In the genomic region with DNA sequence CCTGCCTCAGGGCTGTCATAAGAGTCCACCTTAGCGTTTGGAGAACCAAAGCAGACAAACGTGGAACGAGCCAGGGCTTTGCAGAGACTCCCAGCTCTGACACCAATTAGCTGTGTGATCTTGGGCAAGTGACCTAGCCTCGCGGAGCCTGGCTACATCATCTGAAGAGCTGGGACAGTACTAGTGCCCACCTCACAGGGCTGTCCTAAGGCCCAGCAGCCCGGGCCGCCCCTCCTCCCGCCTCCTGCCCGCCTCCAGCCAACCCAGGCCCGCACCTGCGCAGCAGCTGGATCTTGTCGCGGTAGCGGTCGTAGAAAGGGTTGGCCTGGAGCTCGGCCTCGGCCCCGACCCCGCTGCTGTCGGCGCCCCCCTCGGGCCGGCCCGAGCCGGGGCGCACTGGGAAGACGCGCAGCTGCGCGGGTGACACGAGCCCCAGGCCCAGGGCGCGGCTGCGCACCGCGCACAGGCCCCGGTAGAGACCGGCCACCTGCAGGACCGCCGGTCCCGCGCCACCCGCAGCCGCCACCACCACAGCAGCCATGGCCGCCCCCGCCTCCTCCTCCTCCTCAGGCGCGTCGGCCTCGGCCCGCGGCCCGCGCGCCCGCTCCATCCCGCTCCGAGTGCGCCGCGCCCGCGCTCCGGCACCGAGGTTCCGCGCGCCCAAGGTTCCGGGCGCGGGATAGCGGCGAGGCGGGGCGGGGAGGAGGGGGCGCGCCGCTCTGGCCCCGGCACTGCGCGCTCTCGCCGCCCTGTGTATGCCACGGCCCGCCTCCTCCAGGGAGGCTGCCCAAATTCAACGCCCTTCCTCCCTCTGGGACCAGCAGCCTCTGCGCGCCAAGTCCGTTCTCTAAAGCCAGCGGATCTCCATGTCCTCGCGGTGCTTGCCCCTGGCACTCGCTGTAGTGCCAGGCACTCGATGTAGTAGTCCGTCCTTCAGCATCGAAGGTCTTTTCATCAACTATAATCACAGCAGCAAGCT, we compare ENCODE assay signal across 8 cellular contexts. TPM values are rescaled to one million over a fixed set of nuclear protein-coding genes. Genes with fewer than 3 reads are reported as not detected.
DNase-seq lines count a peak whose midpoint lies in the region; ATAC-seq and TF ChIP-seq lines count a peak whose summit lies in the region.

TSS of gene ATPAF1 (minus strand) at position 583 of the 979 bp plus-strand sequence. CDS start at position 541, 42 bp downstream.

- H3K9me3 Mint-ChIP-seq in Caco-2 (ENCODE audit: unreplicated experiment), result no peaks in the 10 kb centered on the region
- H3K9me3 Mint-ChIP-seq in activated T-helper 17 cell treated with anti-CD3 and anti-CD28 coated beads, Interleukin-2, amount 50 U/mL, for 72 hours, result no peaks in the 10 kb centered on the region
- no peaks in the 10 kb centered on the region for H3K9me3 Mint-ChIP-seq in natural killer cell treated with Interleukin-12 subunit alpha and Interleukin-12 subunit beta and Interleukin-15 and Interleukin-18, amount 100 ng/mL, for 72 hours
- no peaks in the 10 kb centered on the region for H3K9me3 Mint-ChIP-seq in stimulated activated naive CD8-positive, alpha-beta T cell treated with anti-CD3 and anti-CD28 coated beads, Interleukin-15, amount 100 ng/mL, for 72 hours

- no peak for TF ChIP-seq CTCF in Caco-2 (IDR thresholded peaks at IDR 0.05; ENCODE audit: insufficient read depth in 1 of 2, low read depth in 1 of 2, low read length in 1 of 2, severe bottlenecking in 1 of 2, unreplicated experiment in 1 of 2)
- TF ChIP-seq CTCF in fibroblast of the aortic adventitia (IDR thresholded peaks at IDR 0.05; ENCODE audit: insufficient read depth, low read length), result no peak

- H3K9me3 ChIP-seq in Caco-2 (no peaks in the 10 kb centered on the region), HUES48 (ENCODE audit: control insufficient read depth, insufficient read depth, low read length) (no peaks in the 10 kb centered on the region)

- CTCF ChIA-PET in Caco-2 (lab: Charles Lee), result interaction anchor here (0.7 kb wide), 1 partner anchor 764 kb away, joined by 4 read pairs; no protein-coding TSS in a partner anchor

- no peak within 1 kb of the TSS for H3K27ac Mint-ChIP-seq in Caco-2 (ENCODE audit: unreplicated experiment)
- H3K27ac Mint-ChIP-seq in activated T-helper 17 cell treated with anti-CD3 and anti-CD28 coated beads, Interleukin-2, amount 50 U/mL, for 72 hours, result peak within 1 kb of the TSS; percentile 70
- peak within 1 kb of the TSS; percentile 18 to 39 for H3K27ac Mint-ChIP-seq in natural killer cell treated with Interleukin-12 subunit alpha and Interleukin-12 subunit beta and Interleukin-15 and Interleukin-18, amount 100 ng/mL, for 72 hours
- peak within 1 kb of the TSS; percentile 28 to 73 for H3K27ac Mint-ChIP-seq in stimulated activated naive CD8-positive, alpha-beta T cell treated with anti-CD3 and anti-CD28 coated beads, Interleukin-15, amount 100 ng/mL, for 72 hours

- ATAC-seq in GM21367 (IDR thresholded peaks at IDR 0.05; ENCODE audit: unreplicated experiment), result peak; percentile 75
- peak; percentile 92 for ATAC-seq in activated T-helper 17 cell treated with anti-CD3 and anti-CD28 coated beads, Interleukin-2, amount 50 U/mL, for 72 hours (replicated peaks)
- ATAC-seq in natural killer cell treated with Interleukin-12 subunit alpha and Interleukin-12 subunit beta and Interleukin-15 and Interleukin-18, amount 100 ng/mL, for 72 hours, result peak; percentile 93 to 94
- peak; percentile 91 for ATAC-seq in stimulated activated naive CD8-positive, alpha-beta T cell treated with anti-CD3 and anti-CD28 coated beads, Interleukin-15, amount 100 ng/mL, for 72 hours

- H3K9ac ChIP-seq in HUES48 (ENCODE audit: low read depth, low read length), result peak within 1 kb of the TSS; percentile 84

- DNase-seq in Caco-2 (peak; percentile 58 to 65), RPMI7951 (ENCODE audit: low read depth) (peak; percentile 79), fibroblast of the aortic adventitia (ENCODE audit: low read depth) (peak; percentile 68)
- DNase-seq in natural killer cell treated with Interleukin-12 subunit alpha and Interleukin-12 subunit beta and Interleukin-15 and Interleukin-18, amount 100 ng/mL, for 72 hours (ENCODE audit: low spot score), result peak; percentile 80
- peak; percentile 69 to 70 for DNase-seq in stimulated activated naive CD8-positive, alpha-beta T cell treated with anti-CD3 and anti-CD28 coated beads, Interleukin-15, amount 100 ng/mL, for 72 hours

- H3K4me3 Mint-ChIP-seq in Caco-2 (ENCODE audit: unreplicated experiment), result no peak within 1 kb of the TSS
- no peak within 1 kb of the TSS for H3K4me3 Mint-ChIP-seq in activated T-helper 17 cell treated with anti-CD3 and anti-CD28 coated beads, Interleukin-2, amount 50 U/mL, for 72 hours
- H3K4me3 Mint-ChIP-seq in natural killer cell treated with Interleukin-12 subunit alpha and Interleukin-12 subunit beta and Interleukin-15 and Interleukin-18, amount 100 ng/mL, for 72 hours, result peak within 1 kb of the TSS; percentile 85
- H3K4me3 Mint-ChIP-seq in stimulated activated naive CD8-positive, alpha-beta T cell treated with anti-CD3 and anti-CD28 coated beads, Interleukin-15, amount 100 ng/mL, for 72 hours, result peak within 1 kb of the TSS; percentile 79 to 85

- no TSS peak for BruUV-seq in Caco-2 (replicated peaks; lab: Mats Ljungman, UMichigan)

- H3K4me3 ChIP-seq in Caco-2 (ENCODE audit: low read depth, low read length), result peak within 1 kb of the TSS; percentile 67
- peak within 1 kb of the TSS; percentile 71 for H3K4me3 ChIP-seq in HUES48 (ENCODE audit: low read depth, low read length)
- peak within 1 kb of the TSS; percentile 87 for H3K4me3 ChIP-seq in fibroblast of the aortic adventitia (ENCODE audit: low read depth, low read length)

- no peaks in the 10 kb centered on the region for H3K27me3 Mint-ChIP-seq in Caco-2 (ENCODE audit: insufficient read depth, unreplicated experiment)
- no peaks in the 10 kb centered on the region for H3K27me3 Mint-ChIP-seq in activated T-helper 17 cell treated with anti-CD3 and anti-CD28 coated beads, Interleukin-2, amount 50 U/mL, for 72 hours
- H3K27me3 Mint-ChIP-seq in natural killer cell treated with Interleukin-12 subunit alpha and Interleukin-12 subunit beta and Interleukin-15 and Interleukin-18, amount 100 ng/mL, for 72 hours, result no peaks in the 10 kb centered on the region
- H3K27me3 Mint-ChIP-seq in stimulated activated naive CD8-positive, alpha-beta T cell treated with anti-CD3 and anti-CD28 coated beads, Interleukin-15, amount 100 ng/mL, for 72 hours, result no peaks in the 10 kb centered on the region

- POLR2A ChIA-PET in Caco-2 (lab: Charles Lee), result interaction anchor here (0.5 to 0.6 kb wide), 2 partner anchors 48 to 79 kb away, joined by 3 to 7 read pairs; no protein-coding TSS in a partner anchor

- H3K4me1 ChIP-seq in Caco-2 (no peaks in the 10 kb centered on the region), HUES48 (ENCODE audit: control insufficient read depth, insufficient read depth, low read length) (peaks cover 25% of the 10 kb centered on the region)

- H3K36me3 Mint-ChIP-seq in Caco-2 (ENCODE audit: insufficient read depth, unreplicated experiment), result peaks cover 5% of the 10 kb centered on the region
- peaks cover 28% of the 10 kb centered on the region for H3K36me3 Mint-ChIP-seq in activated T-helper 17 cell treated with anti-CD3 and anti-CD28 coated beads, Interleukin-2, amount 50 U/mL, for 72 hours (ENCODE audit: low read depth)
- peaks cover 9% of the 10 kb centered on the region for H3K36me3 Mint-ChIP-seq in natural killer cell treated with Interleukin-12 subunit alpha and Interleukin-12 subunit beta and Interleukin-15 and Interleukin-18, amount 100 ng/mL, for 72 hours

- peak within 1 kb of the TSS; percentile 73 for H3K27ac ChIP-seq in HUES48 (ENCODE audit: low read depth, low read length)

- H3K36me3 ChIP-seq in Caco-2 (ENCODE audit: control insufficient read depth, insufficient read depth, low read length) (no peaks in the 10 kb centered on the region; the same call in 1 of the 2 replicates), HUES48 (ENCODE audit: control insufficient read depth, insufficient read depth, low read length) (peaks cover 18% of the 10 kb centered on the region)

- intact Hi-C loops in Caco-2 (cut with micrococcal nuclease; ENCODE audit: unreplicated experiment), result loop anchor here (5.0 kb wide), 1 partner anchor 66 kb away; the partner anchor contains the start of gene MKNK1

- H3K4me1 Mint-ChIP-seq in Caco-2 (ENCODE audit: low read depth, unreplicated experiment), result peaks cover 13% of the 10 kb centered on the region
- H3K4me1 Mint-ChIP-seq in activated T-helper 17 cell treated with anti-CD3 and anti-CD28 coated beads, Interleukin-2, amount 50 U/mL, for 72 hours, result peaks cover 15% of the 10 kb centered on the region
- peaks cover 15 to 16% of the 10 kb centered on the region in 2 donors for H3K4me1 Mint-ChIP-seq in natural killer cell treated with Interleukin-12 subunit alpha and Interleukin-12 subunit beta and Interleukin-15 and Interleukin-18, amount 100 ng/mL, for 72 hours (ENCODE audit: low read depth in 2 of 2)
- H3K4me1 Mint-ChIP-seq in stimulated activated naive CD8-positive, alpha-beta T cell treated with anti-CD3 and anti-CD28 coated beads, Interleukin-15, amount 100 ng/mL, for 72 hours, result peaks cover 16% of the 10 kb centered on the region

- no peaks in the 10 kb centered on the region for H3K27me3 ChIP-seq in Caco-2 (replicated peaks; ENCODE audit: control insufficient read depth, insufficient read depth, low read length)
- peaks cover 4% of the 10 kb centered on the region; the same call in 1 of the 2 replicates for H3K27me3 ChIP-seq in HUES48 (ENCODE audit: control insufficient read depth, insufficient read depth, low read length)

RNA-seq across cellular contexts. Expression of gene ATPAF1, which starts in this region (rescaled TPM):
- total RNA-seq in Caco-2 (2022), result 26.9 and 31.7 TPM in 2 replicates
- 67.6 and 75.1 TPM in 2 replicates for total RNA-seq in RPMI7951 (2014; rRNA removed; shearing (Covaris generic))
- total RNA-seq in activated T-helper 17 cell treated with anti-CD3 and anti-CD28 coated beads, Interleukin-2, amount 50 U/mL, for 72 hours, result 10 to 100 TPM; 33.4 to 42.6 TPM
- 49.3 and 53.5 TPM in 2 replicates for total RNA-seq in fibroblast of the aortic adventitia (ENCODE audit: low replicate concordance)
- total RNA-seq in natural killer cell treated with Interleukin-12 subunit alpha and Interleukin-12 subunit beta and Interleukin-15 and Interleukin-18, amount 100 ng/mL, for 72 hours, result 10 to 100 TPM; 34.1 to 40.9 TPM

Comparison
In these comparisons a context has a peak if more than half of its experiments do, and no peak if none do; other contexts are left out.
1. Peak in every context shown above with its lines: DNase-seq, ATAC-seq, H3K4me3 ChIP-seq and H3K27ac ChIP-seq.
2. H3K4me3 Mint-ChIP-seq: peak in natural killer cell treated with Interleukin-12 subunit alpha and Interleukin-12 subunit beta and Interleukin-15 and Interleukin-18, amount 100 ng/mL, for 72 hours (single experiment) and stimulated activated naive CD8-positive, alpha-beta T cell treated with anti-CD3 and anti-CD28 coated beads, Interleukin-15, amount 100 ng/mL, for 72 hours (2 of 2); none in Caco-2 (single experiment) and activated T-helper 17 cell treated with anti-CD3 and anti-CD28 coated beads, Interleukin-2, amount 50 U/mL, for 72 hours (single experiment).